ENCODE assay signal across 30 cellular contexts in genomic region chr14:23066368-23066767, GRCh38. TPM values are rescaled to one million over a fixed set of nuclear protein-coding genes. Genes with fewer than 3 reads are reported as not detected.
DNase-seq lines count a peak whose midpoint lies in the region; ATAC-seq, FAIRE-seq and TF ChIP-seq lines count a peak whose summit lies in the region.
"Had no signal": no experiment of that assay in that cellular context is flagged by ENCODE, and none has a peak within 500 bp of the region (broad histone marks: within the 10 kb centered on the region; RNA-seq: fewer than 3 reads in every experiment).

No MANE protein-coding gene starts in this region.

- FAIRE-seq in D721Med (lab: Jason Lieb, UNC) = no peak
- FAIRE-seq: bronchial epithelial cell, colon, G401.6, keratinocyte had no signal

- no peak for ATAC-seq in DND-41 (ENCODE audit: insufficient read depth, low read depth)
- ATAC-seq: left ventricle myocardium superior; psoas muscle; stimulated activated effector memory CD8-positive, alpha-beta T cell treated with anti-CD3 and anti-CD28 coated beads, Interleukin-12 subunit alpha, Interleukin-12 subunit beta, amount 100 ng/mL, for 72 hours; T-cell had no signal

- H3K9me3 ChIP-seq in AG04450 (ENCODE audit: control insufficient read depth, insufficient read depth, low read length) (no peaks in the 10 kb centered on the region), DND-41 (ENCODE audit: insufficient read depth, low read length, severe bottlenecking) (no peaks in the 10 kb centered on the region), adipocyte (ENCODE audit: control insufficient read depth, low read length) (no peaks in the 10 kb centered on the region), neural cell (ENCODE audit: low read length) (no peaks in the 10 kb centered on the region)
- H3K9me3 ChIP-seq: Caco-2, MG63, neutrophil, psoas muscle, SJSA1, tibial nerve had no signal

- TF ChIP-seq EP300 in neural cell (conservative IDR thresholded peaks at IDR 0.05; ENCODE audit: poor library complexity, severe bottlenecking) = no peak

- H3K27me3 ChIP-seq in AG04450 (ENCODE audit: control insufficient read depth, insufficient read depth, low read length) (no peaks in the 10 kb centered on the region), DND-41 (ENCODE audit: insufficient read depth, low read length, poor library complexity) (no peaks in the 10 kb centered on the region), adipocyte (replicated peaks; ENCODE audit: control insufficient read depth, insufficient read depth, low read length) (no peaks in the 10 kb centered on the region), neural cell (ENCODE audit: insufficient read depth, low read depth, low read length) (no peaks in the 10 kb centered on the region)
- H3K27me3 ChIP-seq: MG63, neutrophil, SJSA1, tibial nerve had no signal

- H3K27ac ChIP-seq in AG04450 (ENCODE audit: low read depth, low read length) = peak overlapping the region; percentile 21
- H3K27ac ChIP-seq in DND-41 (ENCODE audit: low read length) = no peak overlapping the region
- H3K27ac ChIP-seq in neural cell (ENCODE audit: low read length) = no peak overlapping the region
- H3K27ac ChIP-seq: KMS-11, neutrophil, psoas muscle, SJSA1, tibial nerve had no signal

- H4K20me1 ChIP-seq in DND-41 (ENCODE audit: insufficient read depth, low read length) (peaks cover 43% of the 10 kb centered on the region), neural cell (ENCODE audit: insufficient read depth) (peaks cover 31% of the 10 kb centered on the region)

- peaks cover 26% of the 10 kb centered on the region for H3K4me1 ChIP-seq in DND-41 (ENCODE audit: insufficient read depth, low read length)
- peaks cover 50% of the 10 kb centered on the region for H3K4me1 ChIP-seq in adipocyte (ENCODE audit: control insufficient read depth, insufficient read depth, low read length)

- no peak for DNase-seq in AG04450 (ENCODE audit: low read depth, low spot score)
- DNase-seq in DND-41 = no peak
- DNase-seq in adipocyte (ENCODE audit: low read depth) = no peak
- DNase-seq in NOMO-1 treated with DMSO at 0.1 percent for 48 hours (lab: John Stamatoyannopoulos, UW; ENCODE audit: unreplicated experiment) = no peak
- no peak for DNase-seq in SKM-1 treated with dmso at 0.1 percent for 144 hours (lab: John Stamatoyannopoulos, UW; ENCODE audit: unreplicated experiment)
- no peak for DNase-seq in D721Med (ENCODE audit: insufficient read length, low spot score)
- DNase-seq: activated B cell treated with CpG ODN at 0.5 μM for 24 hours; activated CD4-positive, alpha-beta T cell treated with anti-CD3 and anti-CD28 coated beads, Interleukin-2, amount 50 U/mL, for 1 hour; Caco-2; effector memory CD4-positive, alpha-beta T cell; erythroblast; left ventricle myocardium superior; MG63; NCI-H1105; NCI-H187; NCI-H2171; NCI-H82; psoas muscle; T-cell had no signal

- H2AFZ ChIP-seq in DND-41 (ENCODE audit: low read depth, low read length) (no peak overlapping the region), neural cell (ENCODE audit: low read depth, low read length) (no peak overlapping the region)

- H3K4me2 ChIP-seq in DND-41 (ENCODE audit: insufficient read depth, low read length) (no peak overlapping the region), neural cell (ENCODE audit: low read length) (no peak overlapping the region)
- H3K4me2 ChIP-seq: KMS-11 had no signal

- no peak for TF ChIP-seq CTCF in AG04450 (IDR thresholded peaks at IDR 0.05; ENCODE audit: low read depth, low read length)
- TF ChIP-seq CTCF in DND-41 (IDR thresholded peaks at IDR 0.05; ENCODE audit: borderline replicate concordance, extremely low read depth, low read length, poor library complexity, severe bottlenecking) = no peak
- no peak for TF ChIP-seq CTCF in neural cell (IDR thresholded peaks at IDR 0.05; ENCODE audit: poor library complexity, severe bottlenecking)
- TF ChIP-seq CTCF in D721Med (IDR thresholded peaks at IDR 0.05; ENCODE audit: insufficient read depth, missing control alignments) = no peak

- no peaks in the 10 kb centered on the region for H3K9me2 ChIP-seq in neural cell (ENCODE audit: insufficient read depth, low read length)

- H3K36me3 ChIP-seq in DND-41 (ENCODE audit: insufficient read depth, low read length) = peaks cover 82% of the 10 kb centered on the region
- peaks cover 72% of the 10 kb centered on the region for H3K36me3 ChIP-seq in adipocyte (ENCODE audit: control insufficient read depth, insufficient read depth, low read length, severe bottlenecking)
- H3K36me3 ChIP-seq in neural cell (ENCODE audit: insufficient read depth, low read length) = peaks cover 25% of the 10 kb centered on the region

- 0 out of 2 replicates have a peak overlapping the region, but pooled peaks have one; percentile 5 for H3K9ac ChIP-seq in DND-41 (ENCODE audit: low read depth, low read length)
- H3K9ac ChIP-seq in adipocyte (ENCODE audit: low read length) = peak overlapping the region; percentile 16
- H3K9ac ChIP-seq in neural cell (ENCODE audit: low read length) = no peak overlapping the region
- H3K9ac ChIP-seq: KMS-11 had no signal

- H3K79me2 ChIP-seq in DND-41 (ENCODE audit: insufficient read depth, low read length) (peaks cover 51% of the 10 kb centered on the region), neural cell (replicated peaks; ENCODE audit: insufficient read depth, low read length) (peaks cover 43% of the 10 kb centered on the region)

- H3K4me3 ChIP-seq in AG04450 (ENCODE audit: low read depth, low read length) (no peak overlapping the region), DND-41 (ENCODE audit: low read depth in 1 of 2, low read length in 2 of 2) (no peak overlapping the region), adipocyte (ENCODE audit: low read length) (no peak overlapping the region), neural cell (ENCODE audit: low read length) (peak overlapping the region; percentile 10)
- H3K4me3 ChIP-seq: MG63, psoas muscle, SJSA1, tibial nerve had no signal

- H3F3A ChIP-seq in neural cell (ENCODE audit: insufficient read depth, low read length, poor library complexity, severe bottlenecking) = peaks cover 5% of the 10 kb centered on the region

- POLR2A ChIA-PET in AG04450 (lab: Yijun Ruan, JAX) = no interaction called here

- CTCF ChIA-PET in AG04450 (lab: Charles Lee) = interaction anchor here (1.0 to 5.7 kb wide), 4 partner anchors 9 to 43 kb away, joined by 3 to 317 read pairs (median 4); partner anchors contain the start of gene CDH24

- no peak for TF ChIP-seq RAD21 in neural cell (conservative IDR thresholded peaks at IDR 0.05)

TF ChIP-seq in neural cell, 6 proteins besides CTCF, POLR2A, EP300 and RAD21:
- TF ChIP-seq REST (IDR thresholded peaks at IDR 0.05; ENCODE audit: borderline replicate concordance) = no peak
- TF ChIP-seq POLR2AphosphoS5 (IDR thresholded peaks at IDR 0.05) = no peak
- TF ChIP-seq MXI1 (conservative IDR thresholded peaks at IDR 0.05; ENCODE audit: poor library complexity, severe bottlenecking) = no peak
- no peak for TF ChIP-seq TAF1 (IDR thresholded peaks at IDR 0.05; ENCODE audit: low read depth)
- no peak for TF ChIP-seq SMC3 (conservative IDR thresholded peaks at IDR 0.05; ENCODE audit: poor library complexity)
- TF ChIP-seq EZH2 (IDR thresholded peaks at IDR 0.05; ENCODE audit: borderline replicate concordance, insufficient read depth, low read length, poor library complexity, severe bottlenecking) = no peak

RNA-seq across cellular contexts. Expression of gene CDH24, which starts 9.0 kb away (rescaled TPM):
- 10.1 and 11.0 TPM in 2 replicates for polyA plus RNA-seq in AG04450 (2011; rRNA removed)
- 13.6 and 18.6 TPM in 2 replicates for polyA minus RNA-seq in AG04450 (2011; rRNA and poly(A)+ RNA removed)
- 31.7 and 37.0 TPM in 2 replicates for polyA plus RNA-seq in neural cell
- polyA minus RNA-seq in neural cell = 28.6 and 37.7 TPM in 2 replicates

RNA-seq across cellular contexts. Expression of gene PSMB11, which starts 24.4 kb away (rescaled TPM):
- not detected in 2 replicates for polyA plus RNA-seq in AG04450 (2011; rRNA removed)
- not detected in 2 replicates for polyA minus RNA-seq in AG04450 (2011; rRNA and poly(A)+ RNA removed)
- not detected in 2 replicates for polyA plus RNA-seq in neural cell
- polyA minus RNA-seq in neural cell = not detected in 2 replicates
- polyA plus RNA-seq: CD14-positive monocyte, keratinocyte had no signal

RNA-seq across cellular contexts. Expression of gene ACIN1, which starts 28.6 kb away (rescaled TPM):
- polyA plus RNA-seq in AG04450 (2011; rRNA removed) (158 and 173 TPM in 2 replicates), neural cell (132 and 143 TPM in 2 replicates)
- 136 and 143 TPM in 2 replicates for polyA minus RNA-seq in AG04450 (2011; rRNA and poly(A)+ RNA removed)
- polyA minus RNA-seq in neural cell = 137 and 139 TPM in 2 replicates

RNA-seq across cellular contexts. Expression of gene C14orf119, which starts 28.9 kb away (rescaled TPM):
- polyA plus RNA-seq in AG04450 (2011; rRNA removed) (119 and 128 TPM in 2 replicates), neural cell (23.3 and 26.4 TPM in 2 replicates)
- 89.5 and 94.1 TPM in 2 replicates for polyA minus RNA-seq in AG04450 (2011; rRNA and poly(A)+ RNA removed)
- 14.6 and 19.2 TPM in 2 replicates for polyA minus RNA-seq in neural cell

RNA-seq across cellular contexts. Expression of gene PSMB5, which starts 31.7 kb away (rescaled TPM):
- polyA plus RNA-seq in AG04450 (2011; rRNA removed) = 282 and 292 TPM in 2 replicates
- 170 and 211 TPM in 2 replicates for polyA minus RNA-seq in AG04450 (2011; rRNA and poly(A)+ RNA removed)
- polyA plus RNA-seq in neural cell = 147 and 168 TPM in 2 replicates
- 118 and 123 TPM in 2 replicates for polyA minus RNA-seq in neural cell
